ENCODE assay signal across 1 cellular context in the genomic region with DNA sequence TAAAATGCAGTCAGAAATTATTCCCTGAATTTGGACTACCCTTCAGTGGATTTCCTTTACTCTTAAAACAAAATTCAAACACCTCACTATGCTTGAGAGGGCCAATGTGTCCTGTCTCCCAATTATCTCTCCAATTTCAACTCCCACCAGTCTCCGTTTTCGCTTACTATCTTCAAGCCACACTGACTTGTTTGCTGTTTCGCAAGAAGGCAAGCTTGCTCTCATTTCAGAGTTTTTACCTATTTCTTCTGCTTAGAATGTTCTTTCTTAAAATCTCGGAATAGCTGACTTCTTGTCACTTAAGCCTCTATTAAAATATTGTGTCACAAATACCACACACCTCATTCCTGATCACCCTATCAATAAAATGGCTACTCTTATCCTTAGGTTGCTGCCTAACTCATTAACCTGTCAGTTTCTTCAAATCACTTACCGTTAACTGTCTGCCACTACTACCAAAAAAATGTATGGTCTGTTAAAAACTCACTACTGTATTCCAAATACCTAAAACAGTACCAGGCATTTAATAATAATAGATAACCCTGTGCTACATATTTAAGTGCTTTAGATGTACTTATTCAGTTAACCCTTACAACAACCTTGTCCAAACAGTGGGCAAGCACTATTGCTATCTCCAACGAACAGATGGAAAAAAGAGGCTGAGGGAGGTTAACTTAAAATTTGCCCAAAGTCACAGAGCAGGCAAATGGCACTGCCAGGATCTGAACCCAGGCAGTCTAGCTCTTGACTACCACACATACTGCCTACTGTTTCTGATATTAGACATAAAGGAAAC.
TF ChIP-seq lines count a peak whose summit lies in the region.

No MANE protein-coding gene starts in this region.

TF ChIP-seq in SK-N-SH treated with all-trans-retinoic acid at 6 μM for 48 hours, 23 proteins besides CTCF, POLR2A, EP300 and RAD21 (continued from another document):
- TF ChIP-seq, protein P1, sequence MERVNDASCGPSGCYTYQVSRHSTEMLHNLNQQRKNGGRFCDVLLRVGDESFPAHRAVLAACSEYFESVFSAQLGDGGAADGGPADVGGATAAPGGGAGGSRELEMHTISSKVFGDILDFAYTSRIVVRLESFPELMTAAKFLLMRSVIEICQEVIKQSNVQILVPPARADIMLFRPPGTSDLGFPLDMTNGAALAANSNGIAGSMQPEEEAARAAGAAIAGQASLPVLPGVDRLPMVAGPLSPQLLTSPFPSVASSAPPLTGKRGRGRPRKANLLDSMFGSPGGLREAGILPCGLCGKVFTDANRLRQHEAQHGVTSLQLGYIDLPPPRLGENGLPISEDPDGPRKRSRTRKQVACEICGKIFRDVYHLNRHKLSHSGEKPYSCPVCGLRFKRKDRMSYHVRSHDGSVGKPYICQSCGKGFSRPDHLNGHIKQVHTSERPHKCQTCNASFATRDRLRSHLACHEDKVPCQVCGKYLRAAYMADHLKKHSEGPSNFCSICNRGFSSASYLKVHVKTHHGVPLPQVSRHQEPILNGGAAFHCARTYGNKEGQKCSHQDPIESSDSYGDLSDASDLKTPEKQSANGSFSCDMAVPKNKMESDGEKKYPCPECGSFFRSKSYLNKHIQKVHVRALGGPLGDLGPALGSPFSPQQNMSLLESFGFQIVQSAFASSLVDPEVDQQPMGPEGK (CRISPR knock-in tag; IDR thresholded peaks at IDR 0.05; ENCODE audit: borderline replicate concordance): no peak
- TF ChIP-seq OSR1 (CRISPR knock-in tag; IDR thresholded peaks at IDR 0.05) (no peak), ZFP3 (CRISPR knock-in tag; IDR thresholded peaks at IDR 0.05) (no peak), ARNTL (CRISPR knock-in tag; IDR thresholded peaks at IDR 0.05; ENCODE audit: borderline replicate concordance, low read depth) (no peak), ZC3H10 (CRISPR knock-in tag; IDR thresholded peaks at IDR 0.05) (no peak), RARB (CRISPR knock-in tag; IDR thresholded peaks at IDR 0.05) (no peak), CSDC2 (CRISPR knock-in tag; IDR thresholded peaks at IDR 0.05) (no peak), ISL1 (CRISPR knock-in tag; IDR thresholded peaks at IDR 0.05) (no peak), ZNF8 (CRISPR knock-in tag; IDR thresholded peaks at IDR 0.05) (no peak)
- TF ChIP-seq, protein P2, sequence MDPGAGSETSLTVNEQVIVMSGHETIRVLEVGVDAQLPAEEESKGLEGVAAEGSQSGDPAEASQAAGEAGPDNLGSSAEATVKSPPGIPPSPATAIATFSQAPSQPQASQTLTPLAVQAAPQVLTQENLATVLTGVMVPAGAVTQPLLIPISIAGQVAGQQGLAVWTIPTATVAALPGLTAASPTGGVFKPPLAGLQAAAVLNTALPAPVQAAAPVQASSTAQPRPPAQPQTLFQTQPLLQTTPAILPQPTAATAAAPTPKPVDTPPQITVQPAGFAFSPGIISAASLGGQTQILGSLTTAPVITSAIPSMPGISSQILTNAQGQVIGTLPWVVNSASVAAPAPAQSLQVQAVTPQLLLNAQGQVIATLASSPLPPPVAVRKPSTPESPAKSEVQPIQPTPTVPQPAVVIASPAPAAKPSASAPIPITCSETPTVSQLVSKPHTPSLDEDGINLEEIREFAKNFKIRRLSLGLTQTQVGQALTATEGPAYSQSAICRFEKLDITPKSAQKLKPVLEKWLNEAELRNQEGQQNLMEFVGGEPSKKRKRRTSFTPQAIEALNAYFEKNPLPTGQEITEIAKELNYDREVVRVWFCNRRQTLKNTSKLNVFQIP (CRISPR knock-in tag; IDR thresholded peaks at IDR 0.05; ENCODE audit: borderline replicate concordance, low read depth): no peak
